In the genomic region with DNA sequence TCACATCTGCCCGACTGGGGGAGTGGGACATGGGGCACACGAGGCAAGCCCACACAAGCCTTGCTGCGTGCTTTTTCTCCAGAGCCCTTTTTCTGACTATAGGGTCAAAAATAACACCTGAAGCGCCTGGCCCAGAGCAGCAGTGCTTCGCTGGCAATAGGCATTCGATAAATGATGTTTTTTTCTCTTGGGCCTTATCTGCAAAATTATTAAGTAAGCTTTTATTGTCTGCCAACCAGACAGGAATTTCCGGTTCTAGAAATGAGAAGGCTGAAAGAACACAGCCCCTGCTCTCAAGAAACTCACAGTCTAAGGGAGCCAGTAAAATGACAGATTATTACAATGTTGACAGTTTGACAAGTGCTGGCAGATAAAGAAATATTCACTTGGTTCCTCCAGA, we compare ENCODE assay signal across 14 cellular contexts. TPM values are rescaled to one million over a fixed set of nuclear protein-coding genes. Genes with fewer than 3 reads are reported as not detected.
DNase-seq lines count a peak whose midpoint lies in the region; ATAC-seq, FAIRE-seq and TF ChIP-seq lines count a peak whose summit lies in the region.
"Had no signal": no experiment of that assay in that cellular context is flagged by ENCODE, and none has a peak within 500 bp of the region (broad histone marks: within the 10 kb centered on the region; RNA-seq: fewer than 3 reads in every experiment).

No MANE protein-coding gene starts in this region.

- no peak overlapping the region for H2BK5ac ChIP-seq in mesenchymal stem cell (ENCODE audit: low read depth, low read length, poor library complexity, severe bottlenecking)

- no peak for FAIRE-seq in bronchial epithelial cell (lab: Jason Lieb, UNC)
- FAIRE-seq: frontal cortex had no signal

- H3K27ac Mint-ChIP-seq in activated CD4-positive, alpha-beta T cell treated with anti-CD3 and anti-CD28 coated beads, Interleukin-2, amount 10 ng/mL, durations not matched to agents 7 days and 5 days, result peak overlapping the region; percentile 50

- no peak overlapping the region for H4K8ac ChIP-seq in mesenchymal stem cell (ENCODE audit: low read length)

- peaks cover 4% of the 10 kb centered on the region for H3K36me3 Mint-ChIP-seq in activated CD4-positive, alpha-beta T cell treated with anti-CD3 and anti-CD28 coated beads, Interleukin-2, amount 10 ng/mL, durations not matched to agents 7 days and 5 days (ENCODE audit: low read depth)

- intact Hi-C loops in transverse colon (cut with DNase I; ENCODE audit: low total_unique reads), result no loop called here

- no peak overlapping the region for H3K9ac ChIP-seq in mesenchymal stem cell (ENCODE audit: low read length)

- H3K36me3 ChIP-seq in bronchial epithelial cell (ENCODE audit: control insufficient read depth, insufficient read depth, low read length) (no peaks in the 10 kb centered on the region), mesenchymal stem cell (ENCODE audit: control insufficient read depth in 1 of 2, insufficient read depth in 2 of 2, low read depth in 1 of 2, low read length in 2 of 2) (no peaks in the 10 kb centered on the region), transverse colon (no peaks in the 10 kb centered on the region)

- H3K27me3 Mint-ChIP-seq in activated CD4-positive, alpha-beta T cell treated with anti-CD3 and anti-CD28 coated beads, Interleukin-2, amount 10 ng/mL, durations not matched to agents 7 days and 5 days, result no peaks in the 10 kb centered on the region

- no peak for TF ChIP-seq POLR2A in transverse colon (IDR thresholded peaks at IDR 0.05)

- no peak overlapping the region for H3K27ac ChIP-seq in mesenchymal stem cell (ENCODE audit: low read length, poor library complexity, severe bottlenecking)
- peak overlapping the region; percentile 39 to 98 (median 96) for H3K27ac ChIP-seq in transverse colon

- H2AFZ ChIP-seq in mesenchymal stem cell (ENCODE audit: low read depth, low read length), result no peak overlapping the region

- CTCF ChIA-PET in activated CD4-positive, alpha-beta T cell treated with anti-CD3 and anti-CD28 coated beads, Interleukin-2, amount 10 ng/mL, durations not matched to agents 7 days and 5 days (lab: Charles Lee), result interaction anchor here (0.6 to 7.3 kb wide), 6 partner anchors 9 to 101 kb away, joined by 4 to 67 read pairs (median 5); a partner anchor contains a TSS

- peaks cover 6% of the 10 kb centered on the region for H3K79me1 ChIP-seq in mesenchymal stem cell (replicated peaks; ENCODE audit: low read length, poor library complexity, severe bottlenecking)

- no peak overlapping the region for H2AK5ac ChIP-seq in mesenchymal stem cell (ENCODE audit: low read length, severe bottlenecking)

- peak overlapping the region in 1 of 2 experiments; percentile 4 for H3K18ac ChIP-seq in mesenchymal stem cell (ENCODE audit: low read depth in 1 of 2, low read length in 2 of 2)

- H3K4me3 Mint-ChIP-seq in activated CD4-positive, alpha-beta T cell treated with anti-CD3 and anti-CD28 coated beads, Interleukin-2, amount 10 ng/mL, durations not matched to agents 7 days and 5 days, result no peak overlapping the region

- TF ChIP-seq EP300 in transverse colon (IDR thresholded peaks at IDR 0.05; ENCODE audit: low read depth), result no peak

- H3K14ac ChIP-seq in mesenchymal stem cell (ENCODE audit: low read length in 2 of 2), result no peak overlapping the region

- 71% methylated on average over 6 of the region's 7 CpGs for WGBS in mesenchymal stem cell
- 19 to 53% methylated on average over 4 to 7 of the region's 7 CpGs for WGBS in transverse colon (ENCODE audit: low coverage in 1 of 2), 2 donors

- H3K4me3 ChIP-seq in bronchial epithelial cell (ENCODE audit: low read depth, low read length) (no peak overlapping the region), mesenchymal stem cell (ENCODE audit: insufficient read depth in 1 of 2, low read depth in 1 of 2, low read length in 2 of 2) (no peak overlapping the region), transverse colon (no peak overlapping the region)

- H3K27me3 ChIP-seq in bronchial epithelial cell (ENCODE audit: control insufficient read depth, insufficient read depth, low read length) (no peaks in the 10 kb centered on the region), mesenchymal stem cell (ENCODE audit: control insufficient read depth in 1 of 2, insufficient read depth in 1 of 2, low read length in 2 of 2) (no peaks in the 10 kb centered on the region), transverse colon (no peaks in the 10 kb centered on the region)

- no peak overlapping the region for H3K4me2 ChIP-seq in mesenchymal stem cell (ENCODE audit: low read length, poor library complexity, severe bottlenecking)

- POLR2A ChIA-PET in activated CD4-positive, alpha-beta T cell treated with anti-CD3 and anti-CD28 coated beads, Interleukin-2, amount 10 ng/mL, durations not matched to agents 7 days and 5 days (lab: Charles Lee), result interaction anchor here (0.6 kb wide), 1 partner anchor 399 kb away, joined by 4 read pairs; no protein-coding TSS in a partner anchor

- ATAC-seq in GM19324 (IDR thresholded peaks at IDR 0.05; ENCODE audit: low FRiP score, unreplicated experiment), result no peak
- ATAC-seq: Right ventricle myocardium inferior had no signal

- H2BK12ac ChIP-seq in mesenchymal stem cell (ENCODE audit: low read length in 2 of 2), result peak overlapping the region in 1 of 2 experiments; percentile 24

- H3K4me1 Mint-ChIP-seq in activated CD4-positive, alpha-beta T cell treated with anti-CD3 and anti-CD28 coated beads, Interleukin-2, amount 10 ng/mL, durations not matched to agents 7 days and 5 days, result peaks cover 40% of the 10 kb centered on the region

- no peak for DNase-seq in activated CD4-positive, alpha-beta T cell treated with anti-CD3 and anti-CD28 coated beads, Interleukin-2, amount 10 ng/mL, durations not matched to agents 7 days and 5 days
- no peak for DNase-seq in activated CD4-positive, alpha-beta T cell treated with anti-CD3 and anti-CD28 coated beads, Interleukin-2, amount 50 U/mL, for 1 hour
- DNase-seq in bronchial epithelial cell (ENCODE audit: low read depth), result peak; percentile 89
- no peak for DNase-seq in mesenchymal stem cell
- DNase-seq in transverse colon, result no peak
- DNase-seq in HuH-7.5 (ENCODE audit: low spot score), result no peak
- no peak for DNase-seq in cortex of kidney (lab: John Stamatoyannopoulos, UW)
- DNase-seq: ACHN; activated CD4-positive, alpha-beta T cell treated with anti-CD3 and anti-CD28 coated beads, Interleukin-2, amount 50 U/mL, for 48 hours; GDM1; NCI-H187 had no signal

- no peak overlapping the region for H3K23ac ChIP-seq in mesenchymal stem cell (ENCODE audit: low read length in 2 of 2)

- H3K4ac ChIP-seq in mesenchymal stem cell (ENCODE audit: low read depth in 1 of 2, low read length in 2 of 2), result no peak overlapping the region

- H2BK15ac ChIP-seq in mesenchymal stem cell (ENCODE audit: low read depth, poor library complexity, severe bottlenecking), result peak overlapping the region; percentile 60

- H4K91ac ChIP-seq in mesenchymal stem cell (ENCODE audit: low read length), result no peak overlapping the region

- H2BK120ac ChIP-seq in mesenchymal stem cell (ENCODE audit: low read depth, low read length), result peak overlapping the region; percentile 11

- no peak for TF ChIP-seq CTCF in bronchial epithelial cell (IDR thresholded peaks at IDR 0.05; ENCODE audit: insufficient read depth, low read length, severe bottlenecking)
- no peak for TF ChIP-seq CTCF in transverse colon (IDR thresholded peaks at IDR 0.05)

- H3K4me1 ChIP-seq in mesenchymal stem cell (ENCODE audit: control insufficient read depth, insufficient read depth, low read depth, low read length) (peaks cover 19% of the 10 kb centered on the region), transverse colon (peaks cover 19 to 45% (median 41%) of the 10 kb centered on the region in 4 donors)

- H3K9me3 ChIP-seq in mesenchymal stem cell (ENCODE audit: control insufficient read depth, low read length), result no peaks in the 10 kb centered on the region
- no peaks in the 10 kb centered on the region for H3K9me3 ChIP-seq in transverse colon

- in situ Hi-C loops in transverse colon (cut with MboI; ENCODE audit: low pct_ligation_motif_present in 1 of 4, low pct_unique_long_range_greater_than_20kb in 1 of 4, low sequenced_read_pairs in 3 of 4), result loop anchor here in 3 of 4 donors (10.0 to 25.0 kb wide), 2 partner anchors 92 to 100 kb away; a partner anchor contains a TSS

- no peaks in the 10 kb centered on the region for H3K9me3 Mint-ChIP-seq in activated CD4-positive, alpha-beta T cell treated with anti-CD3 and anti-CD28 coated beads, Interleukin-2, amount 10 ng/mL, durations not matched to agents 7 days and 5 days

RNA-seq across cellular contexts. Expression of a gene that starts 2.7 kb away (rescaled TPM):
- 100 to 1,000 TPM in 1 of 2 experiments, 10 to 100 TPM in 1; 99.3 to 101 TPM for total RNA-seq in activated CD4-positive, alpha-beta T cell treated with anti-CD3 and anti-CD28 coated beads, Interleukin-2, amount 10 ng/mL, durations not matched to agents 7 days and 5 days
- total RNA-seq in bronchial epithelial cell (468 and 656 TPM in 2 replicates), transverse colon (100 to 1,000 TPM in 3 of 4 donors, 10 to 100 TPM in 1; 80.0 to 356 (median 200) TPM)
- 178 TPM for polyA plus RNA-seq in mesenchymal stem cell (2013, experiment 1 of 2)
- polyA plus RNA-seq in mesenchymal stem cell (2013, experiment 2 of 2), result 177 TPM

RNA-seq across cellular contexts. Expression of a gene that starts 24.7 kb away (rescaled TPM):
- total RNA-seq in activated CD4-positive, alpha-beta T cell treated with anti-CD3 and anti-CD28 coated beads, Interleukin-2, amount 10 ng/mL, durations not matched to agents 7 days and 5 days, result 10 to 100 TPM; 34.0 to 39.1 TPM
- total RNA-seq in bronchial epithelial cell (10.3 and 16.8 TPM in 2 replicates), transverse colon (100 to 1,000 TPM in 2 of 4 donors, 10 to 100 TPM in 2; 14.3 to 111 (median 100) TPM)
- polyA plus RNA-seq in mesenchymal stem cell (2013, experiment 1 of 2), result 87.9 TPM
- 88.5 TPM for polyA plus RNA-seq in mesenchymal stem cell (2013, experiment 2 of 2)

RNA-seq across cellular contexts. Expression of a gene that starts 25.1 kb away (rescaled TPM):
- 10 to 100 TPM; 42.3 to 51.1 TPM for total RNA-seq in activated CD4-positive, alpha-beta T cell treated with anti-CD3 and anti-CD28 coated beads, Interleukin-2, amount 10 ng/mL, durations not matched to agents 7 days and 5 days
- total RNA-seq in bronchial epithelial cell, result 205 and 229 TPM in 2 replicates
- 44.9 TPM for polyA plus RNA-seq in mesenchymal stem cell (2013, experiment 1 of 2)
- 43.4 TPM for polyA plus RNA-seq in mesenchymal stem cell (2013, experiment 2 of 2)
- total RNA-seq in transverse colon, result 100 to 1,000 TPM in 3 of 4 donors, 10 to 100 TPM in 1; 96.9 to 466 (median 174) TPM

RNA-seq across cellular contexts. Expression of a gene that starts 34.2 kb away (rescaled TPM):
- total RNA-seq in activated CD4-positive, alpha-beta T cell treated with anti-CD3 and anti-CD28 coated beads, Interleukin-2, amount 10 ng/mL, durations not matched to agents 7 days and 5 days, result 1 to 10 TPM; 1.0 to 1.2 TPM
- total RNA-seq in bronchial epithelial cell (under 0.01 TPM in 1 of 2 replicates, not detected in the other), transverse colon (1 to 10 TPM in 2 of 4 donors, not detected in 2; 2.5 to 3.0 TPM)
- polyA plus RNA-seq in mesenchymal stem cell (2013, experiment 1 of 2), result 5.1 TPM
- 5.5 TPM for polyA plus RNA-seq in mesenchymal stem cell (2013, experiment 2 of 2)
- total RNA-seq: frontal cortex had no signal
